In the genomic region with DNA sequence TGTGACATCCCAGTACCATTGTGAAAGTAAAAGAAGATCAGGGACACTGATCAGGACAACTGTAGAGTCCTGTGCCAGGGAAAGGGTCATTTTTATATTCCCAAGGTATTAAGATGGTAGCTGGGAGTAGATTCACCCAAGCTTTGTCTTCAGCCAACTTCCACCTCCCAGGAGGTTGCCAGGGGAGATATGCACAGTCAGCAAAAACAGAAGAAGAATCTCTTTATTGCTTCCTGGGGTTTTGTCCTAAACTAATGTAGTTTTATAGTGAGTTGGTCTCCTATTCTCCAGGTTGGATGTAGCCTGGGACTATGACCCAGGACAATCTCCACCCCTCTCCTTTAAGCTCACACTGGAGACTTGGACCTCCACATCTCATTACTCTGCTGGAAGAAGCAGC, we compare ENCODE assay signal across 25 cellular contexts.
DNase-seq lines count a peak whose midpoint lies in the region; ATAC-seq, FAIRE-seq and TF ChIP-seq lines count a peak whose summit lies in the region.
"Had no signal": no experiment of that assay in that cellular context is flagged by ENCODE, and none has a peak within 500 bp of the region (broad histone marks: within the 10 kb centered on the region; RNA-seq: fewer than 3 reads in every experiment).

No MANE protein-coding gene starts in this region.

- H3K36me3 ChIP-seq in HepG2 (replicated peaks in 1 of 2; ENCODE audit: control insufficient read depth in 1 of 2, insufficient read depth in 2 of 2, low read length in 2 of 2) = no peaks in the 10 kb centered on the region
- no peaks in the 10 kb centered on the region for H3K36me3 ChIP-seq in right lobe of liver
- H3K36me3 ChIP-seq in Karpas-422 (ENCODE audit: insufficient read depth, low read length) = no peaks in the 10 kb centered on the region
- H3K36me3 ChIP-seq in H1 (ENCODE audit: control insufficient read depth in 2 of 4, insufficient read depth in 4 of 4, low read length in 3 of 4) = no peaks in the 10 kb centered on the region
- H3K36me3 ChIP-seq: BE2C, BLaER1 had no signal

- in situ Hi-C loops in HepG2 (cut with HindIII; ENCODE audit: extremely low pct_ligation_motif_present, low pct_unique_long_range_greater_than_20kb) = no loop called here

- peaks cover 2% of the 10 kb centered on the region; the same call in 1 of the 2 replicates for H3K23me2 ChIP-seq in H1 (ENCODE audit: low read depth, low read length)

- H3K27ac ChIP-seq in HepG2 (ENCODE audit: extremely low read length, insufficient read depth, low read length) = no peak overlapping the region
- no peak overlapping the region for H3K27ac ChIP-seq in right lobe of liver
- H3K27ac ChIP-seq in Karpas-422 (ENCODE audit: low read length) = no peak overlapping the region
- H3K27ac ChIP-seq in H1 (ENCODE audit: low read depth, low read length) = no peak overlapping the region
- H3K27ac ChIP-seq: 22Rv1, BLaER1 had no signal

- no peak overlapping the region for H2AFZ ChIP-seq in HepG2 (ENCODE audit: low read length)
- no peak overlapping the region for H2AFZ ChIP-seq in Karpas-422 (ENCODE audit: low read length)
- H2AFZ ChIP-seq in H1 (ENCODE audit: low read length) = no peak overlapping the region

- H4K5ac ChIP-seq in H1 (ENCODE audit: insufficient read length, low read depth, low read length) = no peak overlapping the region

- no peaks in the 10 kb centered on the region for H3K9me3 ChIP-seq in HepG2 (ENCODE audit: low read length)
- no peaks in the 10 kb centered on the region for H3K9me3 ChIP-seq in right lobe of liver
- H3K9me3 ChIP-seq in Karpas-422 (ENCODE audit: low read length) = no peaks in the 10 kb centered on the region
- H3K9me3 ChIP-seq in H1 (ENCODE audit: insufficient read depth in 2 of 2, low read depth in 1 of 2, low read length in 1 of 2) = no peaks in the 10 kb centered on the region
- H3K9me3 ChIP-seq: BE2C, BLaER1 had no signal

- H3K27me3 ChIP-seq in HepG2 (ENCODE audit: control insufficient read depth in 1 of 2, insufficient read depth in 2 of 2, low read length in 2 of 2) = no peaks in the 10 kb centered on the region; a peak in 2 of 5 replicates
- H3K27me3 ChIP-seq in right lobe of liver = no peaks in the 10 kb centered on the region
- H3K27me3 ChIP-seq in Karpas-422 (ENCODE audit: low read length) = no peaks in the 10 kb centered on the region
- H3K27me3 ChIP-seq in H1 (replicated peaks in 1 of 4; ENCODE audit: control insufficient read depth in 3 of 4, extremely low read depth in 1 of 4, insufficient read depth in 3 of 4, low read length in 3 of 4) = no peaks in the 10 kb centered on the region
- H3K27me3 ChIP-seq: BE2C, BLaER1 had no signal

- H3K4me1 ChIP-seq in HepG2 (ENCODE audit: insufficient read depth, low read length) = no peaks in the 10 kb centered on the region
- no peaks in the 10 kb centered on the region for H3K4me1 ChIP-seq in right lobe of liver
- H3K4me1 ChIP-seq in Karpas-422 (ENCODE audit: low read length) = no peaks in the 10 kb centered on the region
- no peaks in the 10 kb centered on the region for H3K4me1 ChIP-seq in H1 (replicated peaks in 1 of 4; ENCODE audit: control insufficient read depth in 3 of 4, insufficient read depth in 4 of 4, low read length in 3 of 4)
- H3K4me1 ChIP-seq: BE2C had no signal

- no peak overlapping the region for H2BK20ac ChIP-seq in H1 (ENCODE audit: low read length)

- H3K18ac ChIP-seq in H1 (ENCODE audit: extremely low read depth, low read length) = no peak overlapping the region

- no peak overlapping the region for H2AK5ac ChIP-seq in H1 (ENCODE audit: low read depth, low read length)

- H3K23ac ChIP-seq in H1 (ENCODE audit: insufficient read length) = no peak overlapping the region

- CTCF ChIA-PET in HepG2 (lab: Yijun Ruan, JAX; ENCODE audit: low intra/inter-chr PET ratio, low total read pairs) (no interaction called here), H1 (lab: Charles Lee; ENCODE audit: partially characterized antibody) (interaction anchor here (1.0 kb wide), 1 partner anchor 36 kb away, joined by 4 read pairs; no protein-coding TSS in a partner anchor)

- H4K20me1 ChIP-seq in HepG2 (ENCODE audit: insufficient read depth, low read length) (no peaks in the 10 kb centered on the region), Karpas-422 (ENCODE audit: insufficient read depth, low read depth, low read length) (no peaks in the 10 kb centered on the region), H1 (replicated peaks in 1 of 2; ENCODE audit: control insufficient read depth in 1 of 2, insufficient read depth in 2 of 2, low read length in 2 of 2) (peaks cover 0 to 1% of the 10 kb centered on the region in 2 experiments)
- H4K20me1 ChIP-seq: BLaER1 had no signal

- intact Hi-C loops in HepG2 (cut with micrococcal nuclease; ENCODE audit: unreplicated experiment) = no loop called here
- intact Hi-C loops in right lobe of liver (cut with DNase I) = no loop called here

- POLR2A ChIA-PET in HepG2 (lab: Yijun Ruan, JAX) (no interaction called here), H1 (lab: Charles Lee; ENCODE audit: partially characterized antibody) (no interaction called here)

- no peaks in the 10 kb centered on the region for H3K79me1 ChIP-seq in H1 (ENCODE audit: low read depth, low read length)

- H3K4me2 ChIP-seq in HepG2 (ENCODE audit: low read depth, low read length) (no peak overlapping the region), Karpas-422 (ENCODE audit: low read depth, low read length, poor library complexity, severe bottlenecking) (no peak overlapping the region), H1 (ENCODE audit: insufficient read depth in 1 of 2, low read depth in 2 of 2, low read length in 2 of 2) (no peak overlapping the region)
- H3K4me2 ChIP-seq: BLaER1 had no signal

- H3K4ac ChIP-seq in H1 (replicated peaks; ENCODE audit: insufficient read length, low read depth, low read length) = no peak overlapping the region

- TF ChIP-seq POLR2A in HepG2 (IDR thresholded peaks at IDR 0.05; ENCODE audit: insufficient read depth in 1 of 2, low read depth in 2 of 2, low read length in 2 of 2) (no peak), right lobe of liver (IDR thresholded peaks at IDR 0.05) (no peak), H1 (IDR thresholded peaks at IDR 0.05; ENCODE audit: control extremely low read depth in 1 of 2, low read depth in 2 of 2, low read length in 2 of 2) (no peak)

- H3K9ac ChIP-seq in HepG2 (ENCODE audit: insufficient read depth, low read depth, low read length) = no peak overlapping the region
- H3K9ac ChIP-seq in Karpas-422 (ENCODE audit: low read length) = no peak overlapping the region
- no peak overlapping the region for H3K9ac ChIP-seq in H1 (replicated peaks in 1 of 4; ENCODE audit: extremely low read depth in 1 of 4, low read depth in 3 of 4, low read length in 3 of 4)
- H3K9ac ChIP-seq: BLaER1 had no signal

- FAIRE-seq in HepG2 (lab: Jason Lieb, UNC) = no peak
- FAIRE-seq in H1 (lab: Jason Lieb, UNC) = no peak
- FAIRE-seq: GM12878, GM12892, GM18507 had no signal

- H2BK12ac ChIP-seq in H1 (ENCODE audit: low read depth, low read length) = no peak overlapping the region

- TF ChIP-seq CTCF in HepG2 (CRISPR knock-in tag; IDR thresholded peaks at IDR 0.05) = no peak
- TF ChIP-seq CTCF in right lobe of liver (IDR thresholded peaks at IDR 0.05) = no peak
- TF ChIP-seq CTCF in H1 (IDR thresholded peaks at IDR 0.05; ENCODE audit: control extremely low read depth in 1 of 3, insufficient read depth in 1 of 3, low read depth in 1 of 3, low read length in 3 of 3) = no peak

- no peak for TF ChIP-seq RAD21 in HepG2 (CRISPR knock-in tag; IDR thresholded peaks at IDR 0.05)
- TF ChIP-seq RAD21 in H1 (IDR thresholded peaks at IDR 0.05 in 1 of 2, conservative IDR thresholded peaks at IDR 0.05 in 1 of 2; ENCODE audit: low read depth in 2 of 2, low read length in 2 of 2) = no peak

- no peak overlapping the region for H2BK120ac ChIP-seq in H1 (replicated peaks; ENCODE audit: low read depth, low read length)

- DNase-seq in HepG2 (ENCODE audit: low spot score) = no peak
- no peak for DNase-seq in right lobe of liver
- peak; percentile 27 for DNase-seq in Karpas-422
- no peak for DNase-seq in H1 (ENCODE audit: low read depth in 1 of 2, low spot score in 2 of 2)
- no peak for DNase-seq in amniotic stem cell (lab: John Stamatoyannopoulos, UW)
- no peak for DNase-seq in NCI-H1105 treated with DMSO at 0.1 percent for 48 hours (lab: John Stamatoyannopoulos, UW)
- DNase-seq: ACHN; BE2C; C1 segment of cervical spinal cord; CD4-positive, alpha-beta memory T cell; CD4-positive, CD25-positive, alpha-beta regulatory T cell; CD8-positive, alpha-beta memory T cell; COR-L47; DMS 273 treated with DMSO at 0.1 percent for 48 hours; DMS153; DMS53; DMS79; DND-41; EL; GDM1 had no signal

- TF ChIP-seq EP300 in HepG2 (IDR thresholded peaks at IDR 0.05; ENCODE audit: low read depth in 2 of 2, low read length in 2 of 2) = no peak
- TF ChIP-seq EP300 in HepG2 (CRISPR knock-in tag; IDR thresholded peaks at IDR 0.05; ENCODE audit: borderline replicate concordance) = no peak
- TF ChIP-seq EP300 in H1 (IDR thresholded peaks at IDR 0.05; ENCODE audit: borderline replicate concordance in 1 of 2, low read depth in 2 of 2, low read length in 2 of 2) = no peak

- no TSS peak for BruUV-seq in HepG2 (replicated peaks; lab: Mats Ljungman, UMichigan)

- H3K79me2 ChIP-seq in HepG2 (ENCODE audit: insufficient read depth, low read length) (no peaks in the 10 kb centered on the region), Karpas-422 (ENCODE audit: low read length) (no peaks in the 10 kb centered on the region), H1 (ENCODE audit: control insufficient read depth in 1 of 2, insufficient read depth in 2 of 2, low read length in 2 of 2) (no peaks in the 10 kb centered on the region)

- no peak overlapping the region for H4K8ac ChIP-seq in H1 (ENCODE audit: extremely low read depth, insufficient read depth, low read length)

- no peak overlapping the region for H2BK15ac ChIP-seq in H1 (ENCODE audit: low read length)

- H2BK5ac ChIP-seq in H1 (ENCODE audit: low read depth, low read length) = no peak overlapping the region

- H3K56ac ChIP-seq in H1 (replicated peaks; ENCODE audit: insufficient read length, low read depth, low read length) = no peak overlapping the region

- ATAC-seq in HepG2 = no peak
- ATAC-seq in right lobe of liver = no peak
- ATAC-seq: GM12878 had no signal

- H4K91ac ChIP-seq in H1 (replicated peaks; ENCODE audit: insufficient read length, low read length) = no peak overlapping the region

- no peak overlapping the region for H3K4me3 ChIP-seq in HepG2 (replicated peaks in 1 of 3; ENCODE audit: insufficient read depth in 1 of 3, low read depth in 2 of 3, low read length in 3 of 3)
- H3K4me3 ChIP-seq in right lobe of liver = no peak overlapping the region
- H3K4me3 ChIP-seq in Karpas-422 (ENCODE audit: low read length) = no peak overlapping the region
- H3K4me3 ChIP-seq in H1 (ENCODE audit: extremely low read depth in 1 of 4, insufficient read depth in 2 of 4, low read depth in 3 of 4, low read length in 4 of 4) = no peak overlapping the region
- H3K4me3 ChIP-seq: BLaER1, GM12878 had no signal

- no peaks in the 10 kb centered on the region for H3K9me2 ChIP-seq in Karpas-422 (replicated peaks; ENCODE audit: insufficient read depth, low read length)

- no peak overlapping the region for H3K14ac ChIP-seq in H1 (ENCODE audit: insufficient read length)

TF ChIP-seq in HepG2, 621 proteins besides CTCF, POLR2A, EP300 and RAD21 (continues in another document):
- TF ChIP-seq MAFF (IDR thresholded peaks at IDR 0.05; ENCODE audit: low read depth, low read length) = peak; percentile 98
- TF ChIP-seq TAF1 (CRISPR knock-in tag; IDR thresholded peaks at IDR 0.05) = no peak

TF ChIP-seq in H1, 55 proteins besides CTCF, POLR2A, EP300 and RAD21 (continues in another document):
- TF ChIP-seq SRF (IDR thresholded peaks at IDR 0.05; ENCODE audit: low read depth, low read length) = no peak
